ENCODE assay signal across 24 cellular contexts in the genomic region with DNA sequence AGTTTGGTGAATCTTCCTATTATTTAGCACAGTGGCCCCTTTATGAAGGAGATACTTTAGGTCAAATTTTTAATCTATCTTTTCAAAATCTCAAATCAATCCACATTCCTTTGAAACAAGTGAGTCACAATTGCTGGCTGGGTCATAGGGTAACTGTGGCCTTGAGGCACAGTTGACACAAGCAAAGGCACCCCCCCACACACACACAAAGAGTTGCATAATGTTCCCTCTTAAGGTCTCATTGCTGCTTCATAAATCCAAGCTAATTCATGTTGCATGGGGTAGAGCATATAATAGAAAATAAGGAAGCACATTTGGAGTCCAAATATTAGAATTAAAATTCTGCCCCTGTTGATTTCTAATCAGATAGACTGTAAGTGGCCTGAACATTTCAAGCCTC.
DNase-seq lines count a peak whose midpoint lies in the region; ATAC-seq, FAIRE-seq and TF ChIP-seq lines count a peak whose summit lies in the region.
"Had no signal": no experiment of that assay in that cellular context is flagged by ENCODE, and none has a peak within 500 bp of the region (broad histone marks: within the 10 kb centered on the region; RNA-seq: fewer than 3 reads in every experiment).

No MANE protein-coding gene starts in this region.

- ATAC-seq in right lobe of liver: peak; percentile 50 to 90 (median 77)
- ATAC-seq in CD4-positive, alpha-beta T cell (ENCODE audit: poor library complexity): no peak
- ATAC-seq: naive thymus-derived CD8-positive, alpha-beta T cell; Right ventricle myocardium inferior; stimulated activated naive B cell treated with anti-CD40 and anti-IgM and Interleukin-4, amounts not matched to agents 10 μg/mL and 1 μg/mL and 100 μg/mL, for 72 hours; T-cell had no signal

- H3K9me3 ChIP-seq in right lobe of liver (no peaks in the 10 kb centered on the region), sigmoid colon (no peaks in the 10 kb centered on the region)
- H3K9me3 ChIP-seq in CD4-positive, alpha-beta T cell (ENCODE audit: control insufficient read depth, low read length): no peaks in the 10 kb centered on the region

- CTCF ChIA-PET in CD4-positive, alpha-beta T cell (lab: Charles Lee): no interaction called here

- POLR2A ChIA-PET in CD4-positive, alpha-beta T cell (lab: Charles Lee): no interaction called here

- TF ChIP-seq POLR2A in NB4 (IDR thresholded peaks at IDR 0.05; ENCODE audit: extremely low read depth, insufficient read length) (no peak), right lobe of liver (IDR thresholded peaks at IDR 0.05) (no peak), sigmoid colon (IDR thresholded peaks at IDR 0.05) (no peak), erythroblast (IDR thresholded peaks at IDR 0.05; ENCODE audit: low read length) (no peak)

- no peak overlapping the region for H3K4me3 Mint-ChIP-seq in CD4-positive, alpha-beta T cell
- H3K4me3 Mint-ChIP-seq: activated CD4-positive, alpha-beta T cell treated with anti-CD3 and anti-CD28 coated beads, Interleukin-2, amount 10 ng/mL, durations not matched to agents 7 days and 5 days; naive thymus-derived CD8-positive, alpha-beta T cell; stimulated activated naive B cell treated with anti-CD40 and anti-IgM and Interleukin-4, amounts not matched to agents 10 μg/mL and 1 μg/mL and 100 μg/mL, for 72 hours; T-cell had no signal

- no peak overlapping the region for H3K27ac Mint-ChIP-seq in CD4-positive, alpha-beta T cell
- H3K27ac Mint-ChIP-seq: activated CD4-positive, alpha-beta T cell treated with anti-CD3 and anti-CD28 coated beads, Interleukin-2, amount 10 ng/mL, durations not matched to agents 7 days and 5 days; naive thymus-derived CD8-positive, alpha-beta T cell; stimulated activated naive B cell treated with anti-CD40 and anti-IgM and Interleukin-4, amounts not matched to agents 10 μg/mL and 1 μg/mL and 100 μg/mL, for 72 hours; T-cell had no signal

- H3K4me1 ChIP-seq in right lobe of liver: peaks cover 0 to 9% (median 0%) of the 10 kb centered on the region in 4 donors
- no peaks in the 10 kb centered on the region for H3K4me1 ChIP-seq in sigmoid colon

- H3K4me3 ChIP-seq in NB4 (ENCODE audit: low read depth, low read length) (no peak overlapping the region), bronchial epithelial cell (ENCODE audit: low read depth, low read length) (no peak overlapping the region), right lobe of liver (no peak overlapping the region), sigmoid colon (no peak overlapping the region)

- intact Hi-C loops in right lobe of liver (cut with DNase I) (no loop called here), sigmoid colon (cut with DNase I) (no loop called here)
- intact Hi-C loops in CD4-positive, alpha-beta T cell (cut with DNase I, micrococcal nuclease): no loop called here

- no peak for TF ChIP-seq EP300 in sigmoid colon (IDR thresholded peaks at IDR 0.05)

- H3K27me3 ChIP-seq in bronchial epithelial cell (ENCODE audit: control insufficient read depth, insufficient read depth, low read length) (no peaks in the 10 kb centered on the region), right lobe of liver (no peaks in the 10 kb centered on the region), sigmoid colon (no peaks in the 10 kb centered on the region)
- no peaks in the 10 kb centered on the region for H3K27me3 ChIP-seq in CD4-positive, alpha-beta T cell (ENCODE audit: control insufficient read depth, insufficient read depth, low read length)

- H3K27ac ChIP-seq in right lobe of liver: no peak overlapping the region
- no peak overlapping the region for H3K27ac ChIP-seq in CD4-positive, alpha-beta T cell (ENCODE audit: low read depth, low read length)
- no peak overlapping the region for H3K27ac ChIP-seq in sigmoid colon
- H3K27ac ChIP-seq: C4-2B, parathyroid adenoma had no signal

- TF ChIP-seq CTCF in NB4 (IDR thresholded peaks at IDR 0.05; ENCODE audit: low read depth, low read length): no peak
- no peak for TF ChIP-seq CTCF in bronchial epithelial cell (IDR thresholded peaks at IDR 0.05; ENCODE audit: insufficient read depth, low read length, severe bottlenecking)
- TF ChIP-seq CTCF in right lobe of liver (IDR thresholded peaks at IDR 0.05): no peak
- no peak for TF ChIP-seq CTCF in CD4-positive, alpha-beta T cell (IDR thresholded peaks at IDR 0.05)
- TF ChIP-seq CTCF in sigmoid colon (IDR thresholded peaks at IDR 0.05): no peak

- no peaks in the 10 kb centered on the region for H3K9me3 Mint-ChIP-seq in CD4-positive, alpha-beta T cell
- H3K9me3 Mint-ChIP-seq: T-cell had no signal

- DNase-seq in COLO829 (ENCODE audit: low spot score) (peak; percentile 23), NB4 (ENCODE audit: low read depth) (peak; percentile 82), bronchial epithelial cell (ENCODE audit: low read depth) (peak; percentile 71), right lobe of liver (no peak), NCI-H69 (lab: John Stamatoyannopoulos, UW) (no peak), sigmoid colon (no peak), erythroblast (lab: John Stamatoyannopoulos, UW) (no peak)
- no peak for DNase-seq in CD4-positive, alpha-beta T cell
- DNase-seq: ACHN; activated CD4-positive, alpha-beta T cell treated with anti-CD3 and anti-CD28 coated beads, Interleukin-2, amount 10 ng/mL, durations not matched to agents 7 days and 5 days; cortex of kidney; DMS53; H7; naive thymus-derived CD8-positive, alpha-beta T cell; NCI-H1048; NCI-H1930; stimulated activated CD4-positive, alpha-beta T cell treated with anti-CD3 and anti-CD28 coated beads, Interleukin-2, amount 100 ng/mL, for 24 hours; stimulated activated naive B cell treated with anti-CD40 and anti-IgM and Interleukin-4, amounts not matched to agents 10 μg/mL and 1 μg/mL and 100 μg/mL, for 72 hours; T-cell had no signal

- H3K36me3 ChIP-seq in bronchial epithelial cell (ENCODE audit: control insufficient read depth, insufficient read depth, low read length) (no peaks in the 10 kb centered on the region), right lobe of liver (no peaks in the 10 kb centered on the region), sigmoid colon (no peaks in the 10 kb centered on the region)

- H3K36me3 Mint-ChIP-seq in CD4-positive, alpha-beta T cell (ENCODE audit: low read depth): no peaks in the 10 kb centered on the region
- H3K36me3 Mint-ChIP-seq: naive thymus-derived CD8-positive, alpha-beta T cell; T-cell had no signal

- no peak for FAIRE-seq in bronchial epithelial cell (lab: Jason Lieb, UNC)
- FAIRE-seq: endometrium, GM12892 had no signal

- H3K4me1 Mint-ChIP-seq in CD4-positive, alpha-beta T cell (ENCODE audit: low read depth): no peaks in the 10 kb centered on the region
- H3K4me1 Mint-ChIP-seq: activated CD4-positive, alpha-beta T cell treated with anti-CD3 and anti-CD28 coated beads, Interleukin-2, amount 10 ng/mL, durations not matched to agents 7 days and 5 days had no signal

- no peaks in the 10 kb centered on the region for H3K27me3 Mint-ChIP-seq in CD4-positive, alpha-beta T cell
- H3K27me3 Mint-ChIP-seq: stimulated activated naive B cell treated with anti-CD40 and anti-IgM and Interleukin-4, amounts not matched to agents 10 μg/mL and 1 μg/mL and 100 μg/mL, for 72 hours had no signal

Comparison
In these comparisons a context has a peak if more than half of its experiments do, and no peak if none do; other contexts are left out.
1. DNase-seq: peak in COLO829 (single experiment), NB4 (single experiment) and bronchial epithelial cell (single experiment); none in right lobe of liver (0 of 3), CD4-positive, alpha-beta T cell (0 of 10), NCI-H69 (single experiment), sigmoid colon (single experiment) and erythroblast (0 of 2).